In genomic region chr4:53779025-53779424, GRCh38 we compare ENCODE assay signal across 29 cellular contexts.
"Had no signal": no experiment of that assay in that cellular context is flagged by ENCODE, and none has a peak within 500 bp of the region (broad histone marks: within the 10 kb centered on the region; RNA-seq: fewer than 3 reads in every experiment).

No MANE protein-coding gene starts in this region.

- H3K9ac ChIP-seq: SK-N-SH had no signal

- ATAC-seq: activated CD4-positive, alpha-beta T cell treated with anti-CD3 and anti-CD28 coated beads for 36 hours; activated T-cell treated with anti-CD3 and anti-CD28 coated beads, Interleukin-2, amount 50 U/mL, for 72 hours; K562; Panc1; Right ventricle myocardium inferior had no signal

- H3K27ac Mint-ChIP-seq: activated CD4-positive, alpha-beta memory T cell treated with anti-CD3 and anti-CD28 coated beads, Interleukin-2, amount 10 ng/mL, durations not matched to agents 7 days and 5 days; activated CD4-positive, alpha-beta T cell treated with anti-CD3 and anti-CD28 coated beads for 36 hours; activated naive CD4-positive, alpha-beta T cell treated with anti-CD3 and anti-CD28 coated beads, Interleukin-2, amount 10 ng/mL, durations not matched to agents 7 days and 5 days; activated naive CD8-positive, alpha-beta T cell treated with anti-CD3 and anti-CD28 coated beads for 36 hours; activated T-cell treated with anti-CD3 and anti-CD28 coated beads, Interleukin-2, amount 50 U/mL, for 72 hours; activated T-helper 2 cell treated with anti-CD3 and anti-CD28 coated beads, Interferon-gamma antibody, Interleukin-2, Interleukin-4, amounts not matched to agents 10 μg/mL and 5 μg/mL and 100 μg/mL, durations not matched to agents 14 hours and 24 hours and 36 hours had no signal

- H3K4me3 ChIP-seq: K562 had no signal

- H3K4me3 Mint-ChIP-seq: activated CD4-positive, alpha-beta memory T cell treated with anti-CD3 and anti-CD28 coated beads, Interleukin-2, amount 10 ng/mL, durations not matched to agents 7 days and 5 days; activated CD4-positive, alpha-beta T cell treated with anti-CD3 and anti-CD28 coated beads for 36 hours; activated naive CD4-positive, alpha-beta T cell treated with anti-CD3 and anti-CD28 coated beads, Interleukin-2, amount 10 ng/mL, durations not matched to agents 7 days and 5 days; activated naive CD8-positive, alpha-beta T cell treated with anti-CD3 and anti-CD28 coated beads for 36 hours; activated T-cell treated with anti-CD3 and anti-CD28 coated beads, Interleukin-2, amount 50 U/mL, for 72 hours had no signal

- H3K36me3 Mint-ChIP-seq: activated naive CD4-positive, alpha-beta T cell treated with anti-CD3 and anti-CD28 coated beads, Interleukin-2, amount 10 ng/mL, durations not matched to agents 7 days and 5 days; activated naive CD8-positive, alpha-beta T cell treated with anti-CD3 and anti-CD28 coated beads for 36 hours had no signal

- H3K27me3 Mint-ChIP-seq: activated naive CD4-positive, alpha-beta T cell treated with anti-CD3 and anti-CD28 coated beads, Interleukin-2, amount 10 ng/mL, durations not matched to agents 7 days and 5 days had no signal

- H3K4me2 ChIP-seq: SK-N-SH had no signal

- DNase-seq: activated CD4-positive, alpha-beta memory T cell treated with anti-CD3 and anti-CD28 coated beads, Interleukin-2, amount 10 ng/mL, durations not matched to agents 7 days and 5 days; activated CD4-positive, alpha-beta T cell treated with anti-CD3 and anti-CD28 coated beads for 36 hours; activated CD4-positive, alpha-beta T cell treated with anti-CD3 and anti-CD28 coated beads, Interleukin-2, amount 50 U/mL, for 1 hour; activated CD4-positive, CD25-positive, alpha-beta regulatory T cell; activated gamma-delta T cell treated with Interleukin-2 at 50 U/mL for 16 hours; activated naive CD4-positive, alpha-beta T cell treated with anti-CD3 and anti-CD28 coated beads, Interleukin-2, amount 10 ng/mL, durations not matched to agents 7 days and 5 days; activated naive CD8-positive, alpha-beta T cell treated with anti-CD3 and anti-CD28 coated beads for 36 hours; activated T-cell treated with anti-CD3 and anti-CD28 coated beads for 4 hours; activated T-cell treated with anti-CD3 and anti-CD28 coated beads, Interleukin-2, amount 50 U/mL, for 72 hours; anterior cingulate cortex; caudate nucleus; Karpas-422; MM.1S; NCI-H1048; NCI-H146; NCI-H187 treated with DMSO at 0.1 percent for 48 hours; NCI-H2081 treated with DMSO at 0.1 percent for 48 hours; NCI-H446 treated with DMSO at 0.1 percent for 48 hours; NCI-H526; NCI-H82; OCI-M1; RPMI8226; SK-N-SH; T-helper 1 cell had no signal

- H3K4me1 Mint-ChIP-seq: activated CD4-positive, alpha-beta memory T cell treated with anti-CD3 and anti-CD28 coated beads, Interleukin-2, amount 10 ng/mL, durations not matched to agents 7 days and 5 days; activated CD4-positive, alpha-beta T cell treated with anti-CD3 and anti-CD28 coated beads for 36 hours; activated naive CD4-positive, alpha-beta T cell treated with anti-CD3 and anti-CD28 coated beads, Interleukin-2, amount 10 ng/mL, durations not matched to agents 7 days and 5 days; activated naive CD8-positive, alpha-beta T cell treated with anti-CD3 and anti-CD28 coated beads for 36 hours had no signal

- H3K27ac ChIP-seq: VCaP had no signal

- H3K9me3 Mint-ChIP-seq: activated CD4-positive, alpha-beta memory T cell treated with anti-CD3 and anti-CD28 coated beads, Interleukin-2, amount 10 ng/mL, durations not matched to agents 7 days and 5 days; activated naive CD4-positive, alpha-beta T cell treated with anti-CD3 and anti-CD28 coated beads, Interleukin-2, amount 10 ng/mL, durations not matched to agents 7 days and 5 days; activated naive CD8-positive, alpha-beta T cell treated with anti-CD3 and anti-CD28 coated beads for 36 hours; activated T-helper 2 cell treated with anti-CD3 and anti-CD28 coated beads, Interferon-gamma antibody, Interleukin-2, Interleukin-4, amounts not matched to agents 10 μg/mL and 5 μg/mL and 100 μg/mL, durations not matched to agents 14 hours and 24 hours and 36 hours had no signal

- H3K9me3 ChIP-seq: SK-N-SH had no signal
